In the genomic region with DNA sequence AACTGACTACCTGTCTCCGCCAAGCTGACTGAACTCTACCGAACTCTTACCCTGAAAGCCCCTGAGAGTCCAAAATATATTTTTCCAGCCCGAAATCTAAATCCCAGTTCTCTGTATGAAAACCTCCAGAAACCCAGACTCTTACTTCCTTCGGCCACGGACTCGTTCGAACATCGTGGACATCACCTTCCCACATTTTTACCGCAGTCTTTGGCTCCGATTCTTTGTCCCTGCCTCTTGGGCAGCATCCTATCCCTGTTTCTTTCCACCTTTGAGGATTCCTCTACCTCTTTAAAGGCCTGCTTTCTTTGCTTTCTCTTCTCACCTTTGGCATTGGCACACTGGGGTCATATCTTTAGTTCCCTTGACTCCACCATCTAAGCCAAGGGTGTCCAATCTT, we compare ENCODE assay signal across 8 cellular contexts. TPM values are rescaled to one million over a fixed set of nuclear protein-coding genes. Genes with fewer than 3 reads are reported as not detected.
A peak's percentile ranks its signal among the peaks of the same experiment; 100 is the strongest.
DNase-seq lines count a peak whose midpoint lies in the region; ATAC-seq and TF ChIP-seq lines count a peak whose summit lies in the region.

No MANE protein-coding gene starts in this region.

- H3K79me2 ChIP-seq in PC-9 (ENCODE audit: low read depth): peaks cover 56% of the 10 kb centered on the region

- H3K36me3 ChIP-seq in GM06990 (ENCODE audit: control insufficient read depth, insufficient read depth, low read length): no peaks in the 10 kb centered on the region
- no peaks in the 10 kb centered on the region; the same call in 1 of the 2 replicates for H3K36me3 ChIP-seq in PC-9 (ENCODE audit: low read depth)
- no peaks in the 10 kb centered on the region for H3K36me3 ChIP-seq in prostate gland

- H3K27ac ChIP-seq in PC-9 (peak overlapping the region; percentile 87), prostate gland (peak overlapping the region; percentile 92 to 98)

- TF ChIP-seq POLR2A in erythroblast (IDR thresholded peaks at IDR 0.05; ENCODE audit: low read length) (no peak), prostate gland (IDR thresholded peaks at IDR 0.05) (no peak)

- peaks cover 9% of the 10 kb centered on the region; the same call in 1 of the 2 replicates for H4K20me1 ChIP-seq in PC-9 (ENCODE audit: insufficient read depth)

- H2AFZ ChIP-seq in PC-9: peak overlapping the region; percentile 87

- BruUV-seq in PC-9 (replicated peaks; lab: Mats Ljungman, UMichigan): TSS peak; percentile 81

- H3K4me2 ChIP-seq in PC-9: peak overlapping the region; percentile 87

- ATAC-seq in GM21447 (IDR thresholded peaks at IDR 0.05; ENCODE audit: unreplicated experiment) (no peak), GM19463 (IDR thresholded peaks at IDR 0.05; ENCODE audit: unreplicated experiment) (no peak)

- POLR2A ChIA-PET in PC-9 (lab: Charles Lee; ENCODE audit: unreplicated experiment): no interaction called here

- no peak for DNase-seq in GM06990 (ENCODE audit: extremely low read depth, insufficient read length)
- no peak for DNase-seq in PC-9
- peak; percentile 32 to 59 for DNase-seq in erythroblast (lab: John Stamatoyannopoulos, UW)
- DNase-seq in prostate gland (ENCODE audit: low spot score): no peak
- DNase-seq in SKM-1 (lab: John Stamatoyannopoulos, UW; ENCODE audit: unreplicated experiment): no peak
- DNase-seq in midbrain (lab: John Stamatoyannopoulos, UW): no peak

- H3K4me1 ChIP-seq in PC-9 (replicated peaks; ENCODE audit: insufficient read depth): peaks cover 51% of the 10 kb centered on the region
- H3K4me1 ChIP-seq in prostate gland (replicated peaks): peaks cover 3% of the 10 kb centered on the region

- peaks cover 36% of the 10 kb centered on the region; the same call in 1 of the 2 replicates for H3F3A ChIP-seq in PC-9 (ENCODE audit: insufficient read depth, low read depth)

- CTCF ChIA-PET in PC-9 (lab: Charles Lee): no interaction called here

- no peaks in the 10 kb centered on the region for H3K9me2 ChIP-seq in PC-9 (ENCODE audit: insufficient read depth)

- no peak for TF ChIP-seq CTCF in GM06990 (IDR thresholded peaks at IDR 0.05; ENCODE audit: insufficient read depth, low read length, poor library complexity, severe bottlenecking)
- TF ChIP-seq CTCF in PC-9 (conservative IDR thresholded peaks at IDR 0.05): no peak
- TF ChIP-seq CTCF in prostate gland (IDR thresholded peaks at IDR 0.05): no peak

- H3K27me3 ChIP-seq in GM06990 (replicated peaks; ENCODE audit: control insufficient read depth, insufficient read depth, low read length) (no peaks in the 10 kb centered on the region), PC-9 (ENCODE audit: insufficient read depth, low read depth) (no peaks in the 10 kb centered on the region), prostate gland (replicated peaks; ENCODE audit: insufficient read depth) (no peaks in the 10 kb centered on the region)

- H3K9me3 ChIP-seq in PC-9 (ENCODE audit: insufficient read depth, low read depth): no peaks in the 10 kb centered on the region
- H3K9me3 ChIP-seq in prostate gland: no peaks in the 10 kb centered on the region

- intact Hi-C loops in PC-9 (cut with micrococcal nuclease; ENCODE audit: unreplicated experiment): loop anchor here (2.0 kb wide), 1 partner anchor 61 kb away; no protein-coding TSS in a partner anchor
- intact Hi-C loops in prostate gland (cut with DNase I): no loop called here

- WGBS in prostate gland: 27% methylated on average over 10 of the region's 10 CpGs

- peak overlapping the region; percentile 93 for H3K4me3 ChIP-seq in GM06990 (replicated peaks; ENCODE audit: low read depth, low read length)
- peak overlapping the region; percentile 92 for H3K4me3 ChIP-seq in PC-9
- H3K4me3 ChIP-seq in prostate gland: peak overlapping the region; percentile 80 to 85

RNA-seq across cellular contexts. Expression of a gene that starts 0.9 kb away (rescaled TPM):
- total RNA-seq in PC-9 (2021) (56.3 and 61.0 TPM in 2 replicates), prostate gland (10 to 100 TPM; 29.7 to 44.6 TPM)

Comparison
In these comparisons a context has a peak if more than half of its experiments do, and no peak if none do; other contexts are left out.
1. DNase-seq: peak in erythroblast (2 of 2); none in GM06990 (single experiment), PC-9 (0 of 2), prostate gland (single experiment), SKM-1 (single experiment) and midbrain (single experiment).
2. Peak in every context shown above with its lines, with median percentiles within 50 percentile points of each other: H3K4me3 ChIP-seq.